17 cellular contexts compared by ENCODE assay signal in genomic region chr18:6001867-6002266, GRCh38.
DNase-seq lines count a peak whose midpoint lies in the region; ATAC-seq and TF ChIP-seq lines count a peak whose summit lies in the region.
"Had no signal": no experiment of that assay in that cellular context is flagged by ENCODE, and none has a peak within 500 bp of the region (broad histone marks: within the 10 kb centered on the region; RNA-seq: fewer than 3 reads in every experiment).

No MANE protein-coding gene starts in this region.

- H3K4me3 ChIP-seq in adipocyte (ENCODE audit: low read length), result no peak overlapping the region
- no peak overlapping the region for H3K4me3 ChIP-seq in astrocyte of the spinal cord (ENCODE audit: low read depth, low read length)
- H3K4me3 ChIP-seq in SJCRH30, result no peak overlapping the region
- H3K4me3 ChIP-seq: BLaER1, GM23338 had no signal

- H3K36me3 ChIP-seq in adipocyte (ENCODE audit: control insufficient read depth, insufficient read depth, low read length, severe bottlenecking), result no peaks in the 10 kb centered on the region
- no peaks in the 10 kb centered on the region for H3K36me3 ChIP-seq in SJCRH30
- H3K36me3 ChIP-seq: BLaER1 had no signal

- H3K27ac ChIP-seq in SJCRH30, result no peak overlapping the region
- H3K27ac ChIP-seq: BLaER1, KMS-11 had no signal

- H3K27me3 ChIP-seq in adipocyte (replicated peaks; ENCODE audit: control insufficient read depth, insufficient read depth, low read length), result no peaks in the 10 kb centered on the region
- H3K27me3 ChIP-seq in SJCRH30, result no peaks in the 10 kb centered on the region
- H3K27me3 ChIP-seq: BLaER1 had no signal

- in situ Hi-C loops in astrocyte of the spinal cord (cut with HindIII; ENCODE audit: low sequenced_read_pairs), result no loop called here

- H3K4me1 ChIP-seq in adipocyte (ENCODE audit: control insufficient read depth, insufficient read depth, low read length) (no peaks in the 10 kb centered on the region), SJCRH30 (no peaks in the 10 kb centered on the region)

- ATAC-seq in GM18519 (IDR thresholded peaks at IDR 0.05; ENCODE audit: low FRiP score, unreplicated experiment) (no peak), GM21390 (IDR thresholded peaks at IDR 0.05; ENCODE audit: unreplicated experiment) (no peak)
- ATAC-seq: GM23338, HepG2 had no signal

- no peak overlapping the region for H3K9ac ChIP-seq in adipocyte (ENCODE audit: low read length)
- H3K9ac ChIP-seq: BLaER1, KMS-11 had no signal

- DNase-seq in adipocyte (ENCODE audit: low read depth) (peak; percentile 8), astrocyte of the spinal cord (ENCODE audit: low read depth, low spot score) (peak; percentile 52), fibroblast of peridontal ligament (ENCODE audit: extremely low read depth) (peak; percentile 74), renal cortical epithelial cell (ENCODE audit: low read depth) (peak; percentile 11), ecto neural progenitor cell (ENCODE audit: low spot score) (no peak), SJCRH30 (no peak)
- DNase-seq: CD4-positive, alpha-beta memory T cell; DMS153; DMS79; GF-D8; HCEC 1CT had no signal

- no peak for TF ChIP-seq CTCF in astrocyte of the spinal cord (IDR thresholded peaks at IDR 0.05; ENCODE audit: low read depth, low read length)

- H3K9me3 ChIP-seq in adipocyte (ENCODE audit: control insufficient read depth, low read length) (peaks cover 7% of the 10 kb centered on the region), SJCRH30 (replicated peaks) (no peaks in the 10 kb centered on the region)

Comparison
In these comparisons a context has a peak if more than half of its experiments do, and no peak if none do; other contexts are left out.
1. DNase-seq: peak in adipocyte (single experiment), astrocyte of the spinal cord (single experiment), fibroblast of peridontal ligament (single experiment) and renal cortical epithelial cell (single experiment); none in ecto neural progenitor cell (single experiment) and SJCRH30 (0 of 2).